Comparison of ENCODE assay signal across 23 cellular contexts in genomic region chr3:15152166-15152565, GRCh38. TPM values are rescaled to one million over a fixed set of nuclear protein-coding genes. Genes with fewer than 3 reads are reported as not detected.
DNase-seq lines count a peak whose midpoint lies in the region; ATAC-seq, FAIRE-seq and TF ChIP-seq lines count a peak whose summit lies in the region.
"Had no signal": no experiment of that assay in that cellular context is flagged by ENCODE, and none has a peak within 500 bp of the region (broad histone marks: within the 10 kb centered on the region; RNA-seq: fewer than 3 reads in every experiment).

No MANE protein-coding gene starts in this region.

- H3K4me3 ChIP-seq in fibroblast of villous mesenchyme (ENCODE audit: low read depth, low read length) (no peak overlapping the region), smooth muscle cell (no peak overlapping the region)
- H3K4me3 ChIP-seq: BLaER1, SK-N-MC had no signal

- DNase-seq in GM19239 (ENCODE audit: insufficient read length, low spot score) (no peak), fibroblast of villous mesenchyme (ENCODE audit: low read depth) (peak; percentile 53), smooth muscle cell (lab: John Stamatoyannopoulos, UW; ENCODE audit: unreplicated experiment) (no peak), chondrocyte (ENCODE audit: low spot score) (no peak)
- DNase-seq: CD4-positive, alpha-beta T cell; DMS79; HFFc6; IMR-90; NCI-H1694; NCI-H2081; NCI-H2171; NCI-H526; RPMI8226; SHP77 treated with DMSO at 0.1 percent for 48 hours; SW 1271 had no signal

- H4K20me1 ChIP-seq in smooth muscle cell (ENCODE audit: low read depth): no peaks in the 10 kb centered on the region
- H4K20me1 ChIP-seq: BLaER1 had no signal

- no peaks in the 10 kb centered on the region for H3K9me3 Mint-ChIP-seq in chondrocyte (ENCODE audit: low read depth)
- H3K9me3 Mint-ChIP-seq: CD4-positive, alpha-beta T cell; HFFc6 had no signal

- no peaks in the 10 kb centered on the region for H3K4me1 ChIP-seq in smooth muscle cell (ENCODE audit: low read depth)
- H3K4me1 ChIP-seq: BLaER1 had no signal

- no peaks in the 10 kb centered on the region for H3K4me1 Mint-ChIP-seq in chondrocyte (ENCODE audit: low read depth)

- no peak overlapping the region for H3K9ac ChIP-seq in smooth muscle cell (ENCODE audit: low read depth)
- H3K9ac ChIP-seq: BLaER1, KMS-11 had no signal

- no peak overlapping the region for H3K27ac Mint-ChIP-seq in chondrocyte (ENCODE audit: unreplicated experiment)
- H3K27ac Mint-ChIP-seq: CD4-positive, alpha-beta T cell; HFFc6 had no signal

- ATAC-seq in GM19455 (IDR thresholded peaks at IDR 0.05; ENCODE audit: unreplicated experiment) (no peak), HG02571 (IDR thresholded peaks at IDR 0.05; ENCODE audit: unreplicated experiment) (no peak)

- H3K9me3 ChIP-seq in smooth muscle cell (replicated peaks; ENCODE audit: low read depth): no peaks in the 10 kb centered on the region
- H3K9me3 ChIP-seq: BLaER1 had no signal

- H3K27ac ChIP-seq in VCaP: peak overlapping the region; percentile 80
- no peak overlapping the region for H3K27ac ChIP-seq in smooth muscle cell (ENCODE audit: low read depth)
- H3K27ac ChIP-seq: BLaER1, KMS-11, SK-N-MC had no signal

- peaks cover 49% of the 10 kb centered on the region for H3K27me3 Mint-ChIP-seq in chondrocyte (ENCODE audit: low read depth)

- no peaks in the 10 kb centered on the region for H3F3A ChIP-seq in smooth muscle cell (ENCODE audit: low read depth)

- H3K36me3 Mint-ChIP-seq in chondrocyte (ENCODE audit: low read depth): no peaks in the 10 kb centered on the region

- no peak for TF ChIP-seq CTCF in VCaP (conservative IDR thresholded peaks at IDR 0.05)
- TF ChIP-seq CTCF in fibroblast of villous mesenchyme (IDR thresholded peaks at IDR 0.05; ENCODE audit: insufficient read depth, low read depth, low read length): no peak
- TF ChIP-seq CTCF in smooth muscle cell (IDR thresholded peaks at IDR 0.05; ENCODE audit: borderline replicate concordance, insufficient read depth, poor library complexity, severe bottlenecking): no peak
- no peak for TF ChIP-seq CTCF in chondrocyte (IDR thresholded peaks at IDR 0.05)

- no peak overlapping the region for H3K4me2 ChIP-seq in smooth muscle cell
- H3K4me2 ChIP-seq: BLaER1, KMS-11 had no signal

- peaks cover 57% of the 10 kb centered on the region for H3K27me3 ChIP-seq in smooth muscle cell (ENCODE audit: low read depth)
- H3K27me3 ChIP-seq: BLaER1 had no signal

- no peak overlapping the region for H3K4me3 Mint-ChIP-seq in chondrocyte (ENCODE audit: unreplicated experiment)
- H3K4me3 Mint-ChIP-seq: CD4-positive, alpha-beta T cell; HFFc6 had no signal

- no peaks in the 10 kb centered on the region for H3K36me3 ChIP-seq in smooth muscle cell (ENCODE audit: low read depth)
- H3K36me3 ChIP-seq: BLaER1 had no signal

- H2AFZ ChIP-seq in smooth muscle cell (ENCODE audit: low read depth): peak overlapping the region; percentile 41

- no peaks in the 10 kb centered on the region for H3K79me2 ChIP-seq in smooth muscle cell (ENCODE audit: low read depth)

- peak; percentile 33 for FAIRE-seq in GM19239 (lab: Jason Lieb, UNC)
- FAIRE-seq: H54, HTR-8/SVneo had no signal

- WGBS in smooth muscle cell (ENCODE audit: low lambda C conversion rate): 61% methylated on average over 1 of the region's 1 CpG

RNA-seq across cellular contexts. Expression of gene RBSN, which starts 53.2 kb away (rescaled TPM):
- 22.9 and 25.9 TPM in 2 replicates for total RNA-seq in fibroblast of villous mesenchyme
- 19.2 and 28.7 TPM in 2 replicates for total RNA-seq in smooth muscle cell
- 18.6 and 23.2 TPM in 2 replicates for polyA plus RNA-seq in smooth muscle cell
- 22.3 to 31.4 TPM (median 24.1 TPM) in 3 replicates for total RNA-seq in chondrocyte

RNA-seq across cellular contexts. Expression of gene CAPN7, which starts 53.9 kb away (rescaled TPM):
- 51.4 and 67.3 TPM in 2 replicates for total RNA-seq in fibroblast of villous mesenchyme
- total RNA-seq in smooth muscle cell: 38.7 and 45.8 TPM in 2 replicates
- polyA plus RNA-seq in smooth muscle cell: 20.5 and 26.0 TPM in 2 replicates
- 38.3 to 56.0 TPM (median 47.2 TPM) in 3 replicates for total RNA-seq in chondrocyte
